In genomic region chr1:111197598-111198289, GRCh38 we compare ENCODE assay signal across 8 cellular contexts. TPM values are rescaled to one million over a fixed set of nuclear protein-coding genes. Genes with fewer than 3 reads are reported as not detected.
A peak's percentile ranks its signal among the peaks of the same experiment; 100 is the strongest.
DNase-seq lines count a peak whose midpoint lies in the region; ATAC-seq and TF ChIP-seq lines count a peak whose summit lies in the region.

No MANE protein-coding gene starts in this region.

- H3K27ac ChIP-seq in DND-41 (ENCODE audit: low read length): peak overlapping the region; percentile 89

- intact Hi-C loops in activated CD4-positive, alpha-beta memory T cell treated with anti-CD3 and anti-CD28 coated beads for 36 hours (cut with micrococcal nuclease): loop anchor here (2.0 kb wide), 1 partner anchor 51 kb away; no protein-coding TSS in a partner anchor

- no peaks in the 10 kb centered on the region for H3K9me3 ChIP-seq in DND-41 (ENCODE audit: insufficient read depth, low read length, severe bottlenecking)

- no peak overlapping the region for H2AFZ ChIP-seq in DND-41 (ENCODE audit: low read depth, low read length)

- no peaks in the 10 kb centered on the region for H3K27me3 Mint-ChIP-seq in activated CD4-positive, alpha-beta memory T cell treated with anti-CD3 and anti-CD28 coated beads for 36 hours

- no peaks in the 10 kb centered on the region for H3K9me3 Mint-ChIP-seq in activated CD4-positive, alpha-beta memory T cell treated with anti-CD3 and anti-CD28 coated beads for 36 hours
- no peaks in the 10 kb centered on the region for H3K9me3 Mint-ChIP-seq in stimulated activated effector memory CD8-positive, alpha-beta T cell treated with anti-CD3 and anti-CD28 coated beads, Interleukin-12 subunit alpha, Interleukin-12 subunit beta, amount 100 ng/mL, for 72 hours

- ATAC-seq in DND-41 (ENCODE audit: insufficient read depth, low read depth) (peak; percentile 56), HG02642 (IDR thresholded peaks at IDR 0.05; ENCODE audit: poor library complexity, unreplicated experiment) (no peak)
- ATAC-seq in stimulated activated effector memory CD8-positive, alpha-beta T cell treated with anti-CD3 and anti-CD28 coated beads, Interleukin-12 subunit alpha, Interleukin-12 subunit beta, amount 100 ng/mL, for 72 hours: peak; percentile 68

- H3K79me2 ChIP-seq in DND-41 (ENCODE audit: insufficient read depth, low read length): peaks cover 100% of the 10 kb centered on the region

- peaks cover 72% of the 10 kb centered on the region for H3K4me1 Mint-ChIP-seq in activated CD4-positive, alpha-beta memory T cell treated with anti-CD3 and anti-CD28 coated beads for 36 hours (ENCODE audit: low read depth)
- peaks cover 94% of the 10 kb centered on the region for H3K4me1 Mint-ChIP-seq in stimulated activated effector memory CD8-positive, alpha-beta T cell treated with anti-CD3 and anti-CD28 coated beads, Interleukin-12 subunit alpha, Interleukin-12 subunit beta, amount 100 ng/mL, for 72 hours

- POLR2A ChIA-PET in activated CD4-positive, alpha-beta memory T cell treated with anti-CD3 and anti-CD28 coated beads for 36 hours (lab: Charles Lee): interaction anchor here (0.8 to 13.7 kb wide), 3 partner anchors 10 to 25 kb away, joined by 3 to 256 read pairs (median 16); no protein-coding TSS in a partner anchor

- peaks cover 100% of the 10 kb centered on the region for H3K4me1 ChIP-seq in DND-41 (ENCODE audit: insufficient read depth, low read length)

- H3K36me3 Mint-ChIP-seq in activated CD4-positive, alpha-beta memory T cell treated with anti-CD3 and anti-CD28 coated beads for 36 hours: peaks cover 77% of the 10 kb centered on the region
- peaks cover 78% of the 10 kb centered on the region for H3K36me3 Mint-ChIP-seq in stimulated activated effector memory CD8-positive, alpha-beta T cell treated with anti-CD3 and anti-CD28 coated beads, Interleukin-12 subunit alpha, Interleukin-12 subunit beta, amount 100 ng/mL, for 72 hours

- peak; percentile 80 for TF ChIP-seq CTCF in DND-41 (IDR thresholded peaks at IDR 0.05; ENCODE audit: borderline replicate concordance, extremely low read depth, low read length, poor library complexity, severe bottlenecking)
- peak; percentile 32 for TF ChIP-seq CTCF in fibroblast of villous mesenchyme (IDR thresholded peaks at IDR 0.05; ENCODE audit: insufficient read depth, low read depth, low read length)

- peak overlapping the region; percentile 75 for H3K4me2 ChIP-seq in DND-41 (ENCODE audit: insufficient read depth, low read length)

- H3K36me3 ChIP-seq in DND-41 (ENCODE audit: insufficient read depth, low read length): peaks cover 76% of the 10 kb centered on the region

- peak overlapping the region; percentile 92 for H3K4me3 Mint-ChIP-seq in activated CD4-positive, alpha-beta memory T cell treated with anti-CD3 and anti-CD28 coated beads for 36 hours
- H3K4me3 Mint-ChIP-seq in stimulated activated effector memory CD8-positive, alpha-beta T cell treated with anti-CD3 and anti-CD28 coated beads, Interleukin-12 subunit alpha, Interleukin-12 subunit beta, amount 100 ng/mL, for 72 hours: peak overlapping the region; percentile 90

- H3K27me3 ChIP-seq in DND-41 (ENCODE audit: insufficient read depth, low read length, poor library complexity): no peaks in the 10 kb centered on the region

- H3K9ac ChIP-seq in DND-41 (ENCODE audit: low read depth, low read length): peak overlapping the region; percentile 73

- H4K20me1 ChIP-seq in DND-41 (ENCODE audit: insufficient read depth, low read length): peaks cover 31% of the 10 kb centered on the region

- CTCF ChIA-PET in activated CD4-positive, alpha-beta memory T cell treated with anti-CD3 and anti-CD28 coated beads for 36 hours (lab: Charles Lee): interaction anchor here (0.9 to 7.8 kb wide), 9 partner anchors 10 to 571 kb away, joined by 3 to 143 read pairs (median 10); partner anchors contain the start of gene CHI3L2

- H3K4me3 ChIP-seq in DND-41 (ENCODE audit: low read depth in 1 of 2, low read length in 2 of 2) (peak overlapping the region; percentile 57 to 76), fibroblast of villous mesenchyme (ENCODE audit: low read depth, low read length) (no peak overlapping the region)

- DNase-seq in DND-41 (peak; percentile 80), Kasumi-1 (lab: John Stamatoyannopoulos, UW) (peak; percentile 46), fibroblast of villous mesenchyme (ENCODE audit: low read depth) (no peak), NCI-H748 treated with DMSO at 0.1 percent for 48 hours (lab: John Stamatoyannopoulos, UW) (no peak), occipital lobe (lab: John Stamatoyannopoulos, UW) (no peak)
- peak; percentile 68 for DNase-seq in activated CD4-positive, alpha-beta memory T cell treated with anti-CD3 and anti-CD28 coated beads for 36 hours
- peak in 1 of 2 donors; percentile 73 for DNase-seq in stimulated activated effector memory CD8-positive, alpha-beta T cell treated with anti-CD3 and anti-CD28 coated beads, Interleukin-12 subunit alpha, Interleukin-12 subunit beta, amount 100 ng/mL, for 72 hours (ENCODE audit: low spot score in 2 of 2)

- peak overlapping the region; percentile 97 for H3K27ac Mint-ChIP-seq in activated CD4-positive, alpha-beta memory T cell treated with anti-CD3 and anti-CD28 coated beads for 36 hours
- H3K27ac Mint-ChIP-seq in stimulated activated effector memory CD8-positive, alpha-beta T cell treated with anti-CD3 and anti-CD28 coated beads, Interleukin-12 subunit alpha, Interleukin-12 subunit beta, amount 100 ng/mL, for 72 hours: peak overlapping the region; percentile 97

RNA-seq across cellular contexts. Expression of gene DENND2D, which starts 2.7 kb away (rescaled TPM):
- total RNA-seq in activated CD4-positive, alpha-beta memory T cell treated with anti-CD3 and anti-CD28 coated beads for 36 hours: 100 to 1,000 TPM; 156 to 157 TPM
- total RNA-seq in fibroblast of villous mesenchyme: 2.3 and 4.3 TPM in 2 replicates
- 0.94 TPM for total RNA-seq in occipital lobe

RNA-seq across cellular contexts. Expression of gene CHI3L2, which starts 29.8 kb away (rescaled TPM):
- 1 to 10 TPM; 2.2 to 2.8 TPM for total RNA-seq in activated CD4-positive, alpha-beta memory T cell treated with anti-CD3 and anti-CD28 coated beads for 36 hours
- total RNA-seq in fibroblast of villous mesenchyme (not detected in 2 replicates), occipital lobe (0.47 TPM)

RNA-seq across cellular contexts. Expression of gene CEPT1, which starts 57.7 kb away (rescaled TPM):
- 10 to 100 TPM; 23.9 to 28.8 TPM for total RNA-seq in activated CD4-positive, alpha-beta memory T cell treated with anti-CD3 and anti-CD28 coated beads for 36 hours
- total RNA-seq in fibroblast of villous mesenchyme: 24.8 and 59.2 TPM in 2 replicates
- 51.0 TPM for total RNA-seq in occipital lobe

RNA-seq across cellular contexts. Expression of gene DRAM2, which starts 57.9 kb away (rescaled TPM):
- 10 to 100 TPM; 30.1 to 30.5 TPM for total RNA-seq in activated CD4-positive, alpha-beta memory T cell treated with anti-CD3 and anti-CD28 coated beads for 36 hours
- 37.7 and 58.3 TPM in 2 replicates for total RNA-seq in fibroblast of villous mesenchyme
- 59.6 TPM for total RNA-seq in occipital lobe

Comparison
In these comparisons a context has a peak if more than half of its experiments do, and no peak if none do; other contexts are left out.
1. DNase-seq: peak in DND-41 (single experiment), Kasumi-1 (2 of 2) and activated CD4-positive, alpha-beta memory T cell treated with anti-CD3 and anti-CD28 coated beads for 36 hours (single experiment); none in fibroblast of villous mesenchyme (single experiment), NCI-H748 treated with DMSO at 0.1 percent for 48 hours (single experiment) and occipital lobe (single experiment).
2. RNA of gene DENND2D, which starts 2.7 kb away (total RNA-seq): 156 to 157 TPM in activated CD4-positive, alpha-beta memory T cell treated with anti-CD3 and anti-CD28 coated beads for 36 hours; 2.3 to 4.3 TPM in fibroblast of villous mesenchyme and 0.94 TPM in occipital lobe (single experiment); every median in the first group is over 10 times any median in the second.